Comparison of ENCODE assay signal across 19 cellular contexts in genomic region chr3:103968131-103968530, GRCh38.
DNase-seq lines count a peak whose midpoint lies in the region; ATAC-seq, FAIRE-seq and TF ChIP-seq lines count a peak whose summit lies in the region.
"Had no signal": no experiment of that assay in that cellular context is flagged by ENCODE, and none has a peak within 500 bp of the region (broad histone marks: within the 10 kb centered on the region; RNA-seq: fewer than 3 reads in every experiment).

No MANE protein-coding gene starts in this region.

- H3K4me1 ChIP-seq in Caco-2, result peaks cover 14% of the 10 kb centered on the region; the same call in 1 of the 2 replicates
- H3K4me1 ChIP-seq: A549, body of pancreas, gastrocnemius medialis, stomach, uterus had no signal

- ATAC-seq in GM18508 (IDR thresholded peaks at IDR 0.05; ENCODE audit: insufficient read depth, unreplicated experiment) (peak; percentile 72), GM19438 (IDR thresholded peaks at IDR 0.05; ENCODE audit: low read depth, unreplicated experiment) (peak; percentile 54), HG02759 (IDR thresholded peaks at IDR 0.05; ENCODE audit: unreplicated experiment) (peak; percentile 59), HG03342 (IDR thresholded peaks at IDR 0.05; ENCODE audit: unreplicated experiment) (peak; percentile 68), HG02870 (IDR thresholded peaks at IDR 0.05; ENCODE audit: unreplicated experiment) (no peak)
- ATAC-seq: A549, body of pancreas, gastrocnemius medialis had no signal

- DNase-seq in GM19239 (ENCODE audit: insufficient read length, low spot score) (no peak), DMS114 treated with DMSO at 0.1 percent for 48 hours (lab: John Stamatoyannopoulos, UW; ENCODE audit: unreplicated experiment) (no peak), Caco-2 (no peak)
- DNase-seq: activated CD4-positive, alpha-beta T cell treated with anti-CD3 and anti-CD28 coated beads, Interleukin-2, amount 10 ng/mL, durations not matched to agents 24 days and 14 days; body of pancreas; DND-41; gastrocnemius medialis; HCEC 1CT; KBM-7; NCI-H1092; stomach; uterus had no signal

- TF ChIP-seq CTCF in Caco-2 (IDR thresholded peaks at IDR 0.05; ENCODE audit: insufficient read depth in 1 of 2, low read depth in 1 of 2, low read length in 1 of 2, severe bottlenecking in 1 of 2, unreplicated experiment in 1 of 2), result no peak

- BruUV-seq in Caco-2 (replicated peaks; lab: Mats Ljungman, UMichigan), result no TSS peak

- no peaks in the 10 kb centered on the region for H3K36me3 ChIP-seq in Caco-2 (ENCODE audit: control insufficient read depth, insufficient read depth, low read length)
- H3K36me3 ChIP-seq: gastrocnemius medialis, stomach, uterus had no signal

- CTCF ChIA-PET in Caco-2 (lab: Charles Lee), result no interaction called here

- H3K27ac Mint-ChIP-seq in Caco-2 (ENCODE audit: unreplicated experiment), result no peak overlapping the region
- H3K27ac Mint-ChIP-seq: activated CD4-positive, alpha-beta T cell treated with anti-CD3 and anti-CD28 coated beads, Interleukin-2, amount 10 ng/mL, durations not matched to agents 24 days and 14 days; activated naive CD4-positive, alpha-beta T cell treated with anti-CD3 and anti-CD28 coated beads, Interleukin-2, amount 50 U/mL, for 24 hours had no signal

- H3K4me3 Mint-ChIP-seq in Caco-2 (ENCODE audit: unreplicated experiment), result no peak overlapping the region
- H3K4me3 Mint-ChIP-seq: activated CD4-positive, alpha-beta T cell treated with anti-CD3 and anti-CD28 coated beads, Interleukin-2, amount 10 ng/mL, durations not matched to agents 24 days and 14 days; activated naive CD4-positive, alpha-beta T cell treated with anti-CD3 and anti-CD28 coated beads, Interleukin-2, amount 50 U/mL, for 24 hours had no signal

- no peaks in the 10 kb centered on the region for H3K27me3 Mint-ChIP-seq in Caco-2 (ENCODE audit: insufficient read depth, unreplicated experiment)
- H3K27me3 Mint-ChIP-seq: activated CD4-positive, alpha-beta T cell treated with anti-CD3 and anti-CD28 coated beads, Interleukin-2, amount 10 ng/mL, durations not matched to agents 24 days and 14 days; activated naive CD4-positive, alpha-beta T cell treated with anti-CD3 and anti-CD28 coated beads, Interleukin-2, amount 50 U/mL, for 24 hours had no signal

- POLR2A ChIA-PET in Caco-2 (lab: Charles Lee), result no interaction called here

- intact Hi-C loops in Caco-2 (cut with micrococcal nuclease; ENCODE audit: unreplicated experiment), result no loop called here

- H3K4me1 Mint-ChIP-seq in Caco-2 (ENCODE audit: low read depth, unreplicated experiment), result peaks cover 11% of the 10 kb centered on the region
- H3K4me1 Mint-ChIP-seq: activated CD4-positive, alpha-beta T cell treated with anti-CD3 and anti-CD28 coated beads, Interleukin-2, amount 10 ng/mL, durations not matched to agents 24 days and 14 days; activated naive CD4-positive, alpha-beta T cell treated with anti-CD3 and anti-CD28 coated beads, Interleukin-2, amount 50 U/mL, for 24 hours had no signal

- no peaks in the 10 kb centered on the region for H3K9me3 ChIP-seq in Caco-2
- H3K9me3 ChIP-seq: A549, body of pancreas, gastrocnemius medialis, uterus had no signal

- peaks cover 9% of the 10 kb centered on the region for H3K9me3 Mint-ChIP-seq in Caco-2 (ENCODE audit: unreplicated experiment)
- H3K9me3 Mint-ChIP-seq: activated CD4-positive, alpha-beta T cell treated with anti-CD3 and anti-CD28 coated beads, Interleukin-2, amount 10 ng/mL, durations not matched to agents 24 days and 14 days had no signal

- FAIRE-seq in GM19239 (lab: Jason Lieb, UNC), result no peak
- FAIRE-seq: A549 had no signal

- H3K36me3 Mint-ChIP-seq in Caco-2 (ENCODE audit: insufficient read depth, unreplicated experiment), result no peaks in the 10 kb centered on the region
- H3K36me3 Mint-ChIP-seq: activated naive CD4-positive, alpha-beta T cell treated with anti-CD3 and anti-CD28 coated beads, Interleukin-2, amount 50 U/mL, for 24 hours had no signal

- H3K27me3 ChIP-seq in Caco-2 (replicated peaks; ENCODE audit: control insufficient read depth, insufficient read depth, low read length), result no peaks in the 10 kb centered on the region
- H3K27me3 ChIP-seq: body of pancreas, gastrocnemius medialis, stomach, uterus had no signal

- no peak overlapping the region for H3K4me3 ChIP-seq in Caco-2 (ENCODE audit: low read depth, low read length)
- H3K4me3 ChIP-seq: A549, body of pancreas, gastrocnemius medialis, stomach, uterus had no signal
